ENCODE assay signal across 20 cellular contexts in the genomic region with DNA sequence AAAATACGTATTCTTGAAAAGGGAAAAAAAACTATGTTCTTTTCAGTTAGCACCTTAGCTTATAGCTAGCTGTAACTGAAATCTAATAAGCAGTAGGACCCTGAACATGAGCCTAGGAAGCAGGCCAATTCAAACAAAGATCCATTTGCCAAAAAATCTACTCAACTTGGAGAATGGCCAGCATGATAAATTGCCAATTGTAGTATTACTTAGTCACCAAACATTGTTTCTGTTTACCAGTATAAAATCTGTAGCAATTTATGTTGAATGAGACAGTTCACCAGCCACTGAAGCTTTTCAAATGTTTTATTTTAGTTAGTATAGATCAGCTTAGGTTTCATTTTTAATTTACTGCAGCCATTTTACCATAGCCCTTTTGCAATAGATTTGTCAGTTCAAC.
A peak's percentile ranks its signal among the peaks of the same experiment; 100 is the strongest.
DNase-seq lines count a peak whose midpoint lies in the region; ATAC-seq and TF ChIP-seq lines count a peak whose summit lies in the region.
"Had no signal": no experiment of that assay in that cellular context is flagged by ENCODE, and none has a peak within 500 bp of the region (broad histone marks: within the 10 kb centered on the region; RNA-seq: fewer than 3 reads in every experiment).

No MANE protein-coding gene starts in this region.

- no peaks in the 10 kb centered on the region for H3K79me2 ChIP-seq in SK-N-SH (ENCODE audit: insufficient read depth)

- POLR2A ChIA-PET in SK-N-SH (lab: Yijun Ruan, JAX), result no interaction called here
- POLR2A ChIA-PET in activated CD8-positive, alpha-beta T cell treated with anti-CD3 and anti-CD28 coated beads for 36 hours (lab: Charles Lee), result no interaction called here

- H3K36me3 ChIP-seq in SK-N-SH (replicated peaks in 1 of 2; ENCODE audit: control insufficient read depth in 1 of 2, insufficient read depth in 2 of 2, low read length in 1 of 2), result no peaks in the 10 kb centered on the region

- H3K9me3 ChIP-seq in SK-N-SH, result peaks cover 4% of the 10 kb centered on the region; the same call in 1 of the 2 replicates

- no peak overlapping the region for H3K4me2 ChIP-seq in SK-N-SH
- H3K4me2 ChIP-seq: KMS-11 had no signal

- no peaks in the 10 kb centered on the region for H3K27me3 Mint-ChIP-seq in activated CD8-positive, alpha-beta T cell treated with anti-CD3 and anti-CD28 coated beads for 36 hours
- H3K27me3 Mint-ChIP-seq: CD4-positive, CD25-positive, alpha-beta regulatory T cell; stimulated activated naive CD8-positive, alpha-beta T cell treated with anti-CD3 and anti-CD28 coated beads, Interleukin-15, amount 100 ng/mL, for 72 hours had no signal

- intact Hi-C loops in activated CD8-positive, alpha-beta T cell treated with anti-CD3 and anti-CD28 coated beads for 36 hours (cut with micrococcal nuclease), result no loop called here

- no peaks in the 10 kb centered on the region for H3K27me3 ChIP-seq in SK-N-SH (ENCODE audit: insufficient read depth)

- CTCF ChIA-PET in SK-N-SH (lab: Yijun Ruan, JAX), result interaction anchor here (0.7 to 1.2 kb wide), 3 partner anchors 9 to 26 kb away, joined by 3 to 4 read pairs (median 3); no protein-coding TSS in a partner anchor
- CTCF ChIA-PET in activated CD8-positive, alpha-beta T cell treated with anti-CD3 and anti-CD28 coated beads for 36 hours (lab: Charles Lee), result interaction anchor here (1.5 kb wide), 1 partner anchor 9 kb away, joined by 3 read pairs; no protein-coding TSS in a partner anchor

- TF ChIP-seq RAD21 in SK-N-SH (IDR thresholded peaks at IDR 0.05; ENCODE audit: low read length), result no peak

- no peaks in the 10 kb centered on the region for H3K9me2 ChIP-seq in SK-N-SH

- H3K4me3 ChIP-seq in SK-N-SH (ENCODE audit: low read depth in 2 of 2, low read length in 1 of 2) (no peak overlapping the region), fibroblast of mammary gland (ENCODE audit: control insufficient read depth, low read depth, low read length) (no peak overlapping the region), skeletal muscle cell (ENCODE audit: low read depth, low read length) (no peak overlapping the region)

- 43% methylated on average over 1 of the region's 1 CpG for WGBS in SK-N-SH (ENCODE audit: low lambda C conversion rate)

- no peaks in the 10 kb centered on the region for H4K20me1 ChIP-seq in SK-N-SH (ENCODE audit: insufficient read depth)

- no peaks in the 10 kb centered on the region for H3K36me3 Mint-ChIP-seq in activated CD8-positive, alpha-beta T cell treated with anti-CD3 and anti-CD28 coated beads for 36 hours (ENCODE audit: low read depth)
- H3K36me3 Mint-ChIP-seq: CD4-positive, CD25-positive, alpha-beta regulatory T cell; immature natural killer cell had no signal

- TF ChIP-seq CTCF in SK-N-SH (IDR thresholded peaks at IDR 0.05) (no peak), fibroblast of mammary gland (conservative IDR thresholded peaks at IDR 0.05; ENCODE audit: control insufficient read depth, insufficient read depth, low read depth, low read length) (no peak)
- TF ChIP-seq CTCF in activated CD8-positive, alpha-beta T cell treated with anti-CD3 and anti-CD28 coated beads for 36 hours (IDR thresholded peaks at IDR 0.05), result no peak

- no peak overlapping the region for H3K9ac ChIP-seq in SK-N-SH
- H3K9ac ChIP-seq: KMS-11 had no signal

- H3K9me3 Mint-ChIP-seq in activated CD8-positive, alpha-beta T cell treated with anti-CD3 and anti-CD28 coated beads for 36 hours, result no peaks in the 10 kb centered on the region
- H3K9me3 Mint-ChIP-seq: activated T-helper 1 cell treated with anti-CD3 and anti-CD28 coated beads, Interleukin-12 subunit alpha, Interleukin-12 subunit beta, Interleukin-2, Interleukin-4 antibody, amounts not matched to agents 30 ng/mL and 10 ng/mL and 1 ng/mL, durations not matched to agents 14 hours and 24 hours and 36 hours; immature natural killer cell; stimulated activated naive CD8-positive, alpha-beta T cell treated with anti-CD3 and anti-CD28 coated beads, Interleukin-15, amount 100 ng/mL, for 72 hours had no signal

- H3F3A ChIP-seq in SK-N-SH (replicated peaks; ENCODE audit: insufficient read depth), result peaks cover 20% of the 10 kb centered on the region

- no peak for ATAC-seq in HG03432 (IDR thresholded peaks at IDR 0.05; ENCODE audit: unreplicated experiment)
- ATAC-seq in activated CD8-positive, alpha-beta T cell treated with anti-CD3 and anti-CD28 coated beads for 36 hours, result no peak
- ATAC-seq in HG02885 (IDR thresholded peaks at IDR 0.05; ENCODE audit: poor library complexity, unreplicated experiment), result no peak
- ATAC-seq: activated CD8-positive, alpha-beta T cell treated with anti-CD3 and anti-CD28 coated beads, Interleukin-2, amount 10 ng/mL, durations not matched to agents 7 days and 5 days; stimulated activated naive CD8-positive, alpha-beta T cell treated with anti-CD3 and anti-CD28 coated beads, Interleukin-15, amount 100 ng/mL, for 72 hours had no signal

- peak overlapping the region in 1 of 2 experiments; percentile 13; a peak in 2 of 4 replicates for H3K27ac ChIP-seq in SK-N-SH (ENCODE audit: low read depth in 2 of 2, low read length in 1 of 2)
- H3K27ac ChIP-seq: KMS-11 had no signal

- H3K4me1 ChIP-seq in SK-N-SH (ENCODE audit: control insufficient read depth in 1 of 2, insufficient read depth in 2 of 2, low read depth in 1 of 2, low read length in 1 of 2), result no peaks in the 10 kb centered on the region; a peak in 1 of 4 replicates

- DNase-seq in NCI-H1092 treated with DMSO at 0.1 percent for 48 hours (lab: John Stamatoyannopoulos, UW), result peak; percentile 5
- no peak for DNase-seq in NCI-H1092 (lab: John Stamatoyannopoulos, UW)
- DNase-seq in SK-N-SH, result no peak
- peak; percentile 93 for DNase-seq in fibroblast of mammary gland (ENCODE audit: low read depth)
- DNase-seq in skeletal muscle cell (ENCODE audit: low read depth), result peak; percentile 70
- no peak for DNase-seq in activated CD8-positive, alpha-beta T cell treated with anti-CD3 and anti-CD28 coated beads for 36 hours
- DNase-seq: 8988T; activated CD8-positive, alpha-beta T cell treated with anti-CD3 and anti-CD28 coated beads, Interleukin-2, amount 10 ng/mL, durations not matched to agents 7 days and 5 days; CD4-positive, CD25-positive, alpha-beta regulatory T cell; DND-41; immature natural killer cell; mesendoderm; NCI-H1694; NCI-H774; nephron progenitor cell; stimulated activated naive CD8-positive, alpha-beta T cell treated with anti-CD3 and anti-CD28 coated beads, Interleukin-15, amount 100 ng/mL, for 72 hours had no signal

- no peak overlapping the region for H3K27ac Mint-ChIP-seq in activated CD8-positive, alpha-beta T cell treated with anti-CD3 and anti-CD28 coated beads for 36 hours
- H3K27ac Mint-ChIP-seq: activated CD8-positive, alpha-beta T cell treated with anti-CD3 and anti-CD28 coated beads, Interleukin-2, amount 10 ng/mL, durations not matched to agents 7 days and 5 days; activated T-helper 1 cell treated with anti-CD3 and anti-CD28 coated beads, Interleukin-12 subunit alpha, Interleukin-12 subunit beta, Interleukin-2, Interleukin-4 antibody, amounts not matched to agents 30 ng/mL and 10 ng/mL and 1 ng/mL, durations not matched to agents 14 hours and 24 hours and 36 hours; CD4-positive, CD25-positive, alpha-beta regulatory T cell; immature natural killer cell; nephron progenitor cell; stimulated activated naive CD8-positive, alpha-beta T cell treated with anti-CD3 and anti-CD28 coated beads, Interleukin-15, amount 100 ng/mL, for 72 hours had no signal

- no peaks in the 10 kb centered on the region for H3K4me1 Mint-ChIP-seq in activated CD8-positive, alpha-beta T cell treated with anti-CD3 and anti-CD28 coated beads for 36 hours (ENCODE audit: low read depth)
- H3K4me1 Mint-ChIP-seq: CD4-positive, CD25-positive, alpha-beta regulatory T cell; immature natural killer cell; stimulated activated naive CD8-positive, alpha-beta T cell treated with anti-CD3 and anti-CD28 coated beads, Interleukin-15, amount 100 ng/mL, for 72 hours had no signal

- H2AFZ ChIP-seq in SK-N-SH (ENCODE audit: low read depth), result no peak overlapping the region

- H3K4me3 Mint-ChIP-seq in activated CD8-positive, alpha-beta T cell treated with anti-CD3 and anti-CD28 coated beads for 36 hours, result no peak overlapping the region
- H3K4me3 Mint-ChIP-seq: activated CD8-positive, alpha-beta T cell treated with anti-CD3 and anti-CD28 coated beads, Interleukin-2, amount 10 ng/mL, durations not matched to agents 7 days and 5 days; activated T-helper 1 cell treated with anti-CD3 and anti-CD28 coated beads, Interleukin-12 subunit alpha, Interleukin-12 subunit beta, Interleukin-2, Interleukin-4 antibody, amounts not matched to agents 30 ng/mL and 10 ng/mL and 1 ng/mL, durations not matched to agents 14 hours and 24 hours and 36 hours; CD4-positive, CD25-positive, alpha-beta regulatory T cell; immature natural killer cell; nephron progenitor cell; stimulated activated naive CD8-positive, alpha-beta T cell treated with anti-CD3 and anti-CD28 coated beads, Interleukin-15, amount 100 ng/mL, for 72 hours had no signal

- TF ChIP-seq EP300 in SK-N-SH (IDR thresholded peaks at IDR 0.05; ENCODE audit: borderline replicate concordance in 1 of 2, low read depth in 1 of 2, low read length in 1 of 2), result peak in 1 of 2 experiments; percentile 33; a peak in 1 of 4 replicates

TF ChIP-seq in SK-N-SH, 30 proteins besides CTCF, POLR2A, EP300 and RAD21 (continues in another document):
- no peak for TF ChIP-seq EZH2phosphoT487 (IDR thresholded peaks at IDR 0.05; ENCODE audit: borderline replicate concordance, low read depth)
- peak; percentile 95 for TF ChIP-seq NFIC (IDR thresholded peaks at IDR 0.05; ENCODE audit: borderline replicate concordance)
- no peak for TF ChIP-seq GABPA (IDR thresholded peaks at IDR 0.05; ENCODE audit: low read depth)
- no peak for TF ChIP-seq FOXJ3 (CRISPR knock-in tag; IDR thresholded peaks at IDR 0.05)
- no peak for TF ChIP-seq POLR2AphosphoS5 (IDR thresholded peaks at IDR 0.05; ENCODE audit: low read depth, low read length)
- TF ChIP-seq SMC3 (IDR thresholded peaks at IDR 0.05; ENCODE audit: low read depth, low read length), result no peak
- TF ChIP-seq, protein P1, sequence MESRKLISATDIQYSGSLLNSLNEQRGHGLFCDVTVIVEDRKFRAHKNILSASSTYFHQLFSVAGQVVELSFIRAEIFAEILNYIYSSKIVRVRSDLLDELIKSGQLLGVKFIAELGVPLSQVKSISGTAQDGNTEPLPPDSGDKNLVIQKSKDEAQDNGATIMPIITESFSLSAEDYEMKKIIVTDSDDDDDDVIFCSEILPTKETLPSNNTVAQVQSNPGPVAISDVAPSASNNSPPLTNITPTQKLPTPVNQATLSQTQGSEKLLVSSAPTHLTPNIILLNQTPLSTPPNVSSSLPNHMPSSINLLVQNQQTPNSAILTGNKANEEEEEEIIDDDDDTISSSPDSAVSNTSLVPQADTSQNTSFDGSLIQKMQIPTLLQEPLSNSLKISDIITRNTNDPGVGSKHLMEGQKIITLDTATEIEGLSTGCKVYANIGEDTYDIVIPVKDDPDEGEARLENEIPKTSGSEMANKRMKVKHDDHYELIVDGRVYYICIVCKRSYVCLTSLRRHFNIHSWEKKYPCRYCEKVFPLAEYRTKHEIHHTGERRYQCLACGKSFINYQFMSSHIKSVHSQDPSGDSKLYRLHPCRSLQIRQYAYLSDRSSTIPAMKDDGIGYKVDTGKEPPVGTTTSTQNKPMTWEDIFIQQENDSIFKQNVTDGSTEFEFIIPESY (IDR thresholded peaks at IDR 0.05; ENCODE audit: borderline replicate concordance, low read depth), result no peak

Comparison
In these comparisons a context has a peak if more than half of its experiments do, and no peak if none do; other contexts are left out.
1. DNase-seq: peak in NCI-H1092 treated with DMSO at 0.1 percent for 48 hours (single experiment), fibroblast of mammary gland (single experiment) and skeletal muscle cell (single experiment); none in NCI-H1092 (single experiment), SK-N-SH (single experiment) and activated CD8-positive, alpha-beta T cell treated with anti-CD3 and anti-CD28 coated beads for 36 hours (single experiment).